12 cellular contexts compared by ENCODE assay signal in the genomic region with DNA sequence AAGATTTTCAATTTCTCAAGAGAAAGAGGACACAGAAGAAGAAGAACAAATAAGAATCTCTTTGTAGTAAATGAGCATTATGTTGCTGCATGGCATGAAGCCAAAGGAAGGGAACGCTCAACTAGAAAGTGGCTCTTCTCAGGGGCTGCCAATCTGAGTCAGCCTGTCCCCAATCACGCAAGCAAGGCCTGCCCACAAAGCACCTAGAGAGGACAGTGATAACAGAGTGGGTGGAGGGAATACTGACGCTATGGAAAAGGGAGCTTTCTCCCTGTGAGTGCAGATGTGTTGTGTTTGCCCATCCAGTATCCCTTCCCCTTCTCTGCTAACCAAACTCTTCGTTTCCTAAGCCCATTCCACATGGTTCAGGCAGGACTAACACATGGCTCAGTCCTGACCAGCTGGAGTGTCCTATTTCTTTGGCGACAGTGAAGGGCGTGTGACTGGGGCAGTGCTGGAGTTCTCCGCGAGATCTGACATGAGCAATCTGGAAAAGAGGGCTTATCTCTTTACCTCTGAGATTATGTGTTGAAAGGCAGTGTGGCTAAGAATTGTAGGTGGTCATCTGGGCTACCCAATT. TPM values are rescaled to one million over a fixed set of nuclear protein-coding genes. Genes with fewer than 3 reads are reported as not detected.
DNase-seq lines count a peak whose midpoint lies in the region; ATAC-seq and TF ChIP-seq lines count a peak whose summit lies in the region.
"Had no signal": no experiment of that assay in that cellular context is flagged by ENCODE, and none has a peak within 500 bp of the region (broad histone marks: within the 10 kb centered on the region; RNA-seq: fewer than 3 reads in every experiment).

No MANE protein-coding gene starts in this region.

- peak overlapping the region; percentile 25 for H3K27ac ChIP-seq in subcutaneous abdominal adipose tissue (ENCODE audit: low read depth, low read length)

- H3K4me1 Mint-ChIP-seq in activated naive CD4-positive, alpha-beta T cell treated with anti-CD3 and anti-CD28 coated beads for 36 hours (ENCODE audit: low read depth): peaks cover 3% of the 10 kb centered on the region
- no peaks in the 10 kb centered on the region for H3K4me1 Mint-ChIP-seq in activated naive CD4-positive, alpha-beta T cell treated with anti-CD3 and anti-CD28 coated beads, Interleukin-2, amount 10 ng/mL, durations not matched to agents 7 days and 5 days

- H3K9me3 ChIP-seq in subcutaneous abdominal adipose tissue (ENCODE audit: control insufficient read depth in 5 of 5, low read length in 5 of 5): no peaks in the 10 kb centered on the region
- H3K9me3 ChIP-seq: mucosa of descending colon had no signal

- CTCF ChIA-PET in activated naive CD4-positive, alpha-beta T cell treated with anti-CD3 and anti-CD28 coated beads for 36 hours (lab: Charles Lee): no interaction called here
- CTCF ChIA-PET in activated naive CD4-positive, alpha-beta T cell treated with anti-CD3 and anti-CD28 coated beads, Interleukin-2, amount 10 ng/mL, durations not matched to agents 7 days and 5 days (lab: Charles Lee): interaction anchor here (0.7 kb wide), 1 partner anchor 1777 kb away, joined by 3 read pairs; no protein-coding TSS in a partner anchor

- no peak overlapping the region for H3K4me3 Mint-ChIP-seq in activated naive CD4-positive, alpha-beta T cell treated with anti-CD3 and anti-CD28 coated beads for 36 hours
- H3K4me3 Mint-ChIP-seq in activated naive CD4-positive, alpha-beta T cell treated with anti-CD3 and anti-CD28 coated beads, Interleukin-2, amount 10 ng/mL, durations not matched to agents 7 days and 5 days: no peak overlapping the region

- H3K9ac ChIP-seq in subcutaneous abdominal adipose tissue (ENCODE audit: low read length in 5 of 5): no peak overlapping the region

- DNase-seq in activated naive CD4-positive, alpha-beta T cell treated with anti-CD3 and anti-CD28 coated beads for 36 hours: peak; percentile 17
- DNase-seq in activated naive CD4-positive, alpha-beta T cell treated with anti-CD3 and anti-CD28 coated beads, Interleukin-2, amount 10 ng/mL, durations not matched to agents 7 days and 5 days: no peak
- DNase-seq in NCI-H82 treated with DMSO at 0.1 percent for 48 hours (lab: John Stamatoyannopoulos, UW; ENCODE audit: unreplicated experiment) (peak; percentile 13), fibroblast of the aortic adventitia (ENCODE audit: low read depth) (peak; percentile 66), GM13976 (ENCODE audit: low spot score) (no peak), islet precursor cell (no peak)
- DNase-seq: KBM-7, mucosa of descending colon, NCI-H2081, trophoblast cell had no signal

- peaks cover 0 to 3% (median 0%) of the 10 kb centered on the region in 5 donors for H3K36me3 ChIP-seq in subcutaneous abdominal adipose tissue (ENCODE audit: control insufficient read depth in 5 of 5, insufficient read depth in 5 of 5, low read length in 5 of 5)

- intact Hi-C loops in activated naive CD4-positive, alpha-beta T cell treated with anti-CD3 and anti-CD28 coated beads for 36 hours (cut with micrococcal nuclease): no loop called here

- no peaks in the 10 kb centered on the region for H3K27me3 ChIP-seq in subcutaneous abdominal adipose tissue (ENCODE audit: control insufficient read depth in 5 of 5, insufficient read depth in 4 of 5, low read length in 5 of 5)

- H3K9me3 Mint-ChIP-seq in activated naive CD4-positive, alpha-beta T cell treated with anti-CD3 and anti-CD28 coated beads for 36 hours: no peaks in the 10 kb centered on the region
- no peaks in the 10 kb centered on the region for H3K9me3 Mint-ChIP-seq in activated naive CD4-positive, alpha-beta T cell treated with anti-CD3 and anti-CD28 coated beads, Interleukin-2, amount 10 ng/mL, durations not matched to agents 7 days and 5 days

- H3K27ac Mint-ChIP-seq in activated naive CD4-positive, alpha-beta T cell treated with anti-CD3 and anti-CD28 coated beads for 36 hours: no peak overlapping the region
- H3K27ac Mint-ChIP-seq in activated naive CD4-positive, alpha-beta T cell treated with anti-CD3 and anti-CD28 coated beads, Interleukin-2, amount 10 ng/mL, durations not matched to agents 7 days and 5 days: no peak overlapping the region

- H3K4me1 ChIP-seq in subcutaneous abdominal adipose tissue (ENCODE audit: control insufficient read depth in 5 of 5, insufficient read depth in 5 of 5, low read length in 5 of 5): peaks cover 0 to 29% (median 24%) of the 10 kb centered on the region in 5 donors

- peak overlapping the region; percentile 7 for H3K4me3 ChIP-seq in fibroblast of the aortic adventitia (ENCODE audit: low read depth, low read length)
- no peak overlapping the region for H3K4me3 ChIP-seq in subcutaneous abdominal adipose tissue (ENCODE audit: low read depth in 1 of 5, low read length in 5 of 5)
- H3K4me3 ChIP-seq: mucosa of descending colon had no signal

- no peaks in the 10 kb centered on the region for H3K36me3 Mint-ChIP-seq in activated naive CD4-positive, alpha-beta T cell treated with anti-CD3 and anti-CD28 coated beads for 36 hours (ENCODE audit: low read depth)
- H3K36me3 Mint-ChIP-seq in activated naive CD4-positive, alpha-beta T cell treated with anti-CD3 and anti-CD28 coated beads, Interleukin-2, amount 10 ng/mL, durations not matched to agents 7 days and 5 days: peaks cover 2% of the 10 kb centered on the region

- in situ Hi-C loops in GM13976 (cut with MboI; ENCODE audit: low sequenced_read_pairs, unreplicated experiment): loop anchor here (25.0 kb wide), 1 partner anchor 269 kb away; no protein-coding TSS in a partner anchor

- ATAC-seq in HG03025 (IDR thresholded peaks at IDR 0.05; ENCODE audit: low FRiP score, unreplicated experiment): no peak
- ATAC-seq: mucosa of descending colon had no signal

- no peaks in the 10 kb centered on the region for H3K27me3 Mint-ChIP-seq in activated naive CD4-positive, alpha-beta T cell treated with anti-CD3 and anti-CD28 coated beads for 36 hours (ENCODE audit: low read depth)
- H3K27me3 Mint-ChIP-seq in activated naive CD4-positive, alpha-beta T cell treated with anti-CD3 and anti-CD28 coated beads, Interleukin-2, amount 10 ng/mL, durations not matched to agents 7 days and 5 days: peaks cover 3% of the 10 kb centered on the region

- TF ChIP-seq CTCF in fibroblast of the aortic adventitia (IDR thresholded peaks at IDR 0.05; ENCODE audit: insufficient read depth, low read length): no peak
- no peak for TF ChIP-seq CTCF in GM13976 (IDR thresholded peaks at IDR 0.05; ENCODE audit: borderline replicate concordance, control extremely low read depth, extremely low read depth, insufficient read depth, missing control alignments)

RNA-seq across cellular contexts. Expression of a gene that starts 14.2 kb away (rescaled TPM):
- total RNA-seq in activated naive CD4-positive, alpha-beta T cell treated with anti-CD3 and anti-CD28 coated beads for 36 hours: under 1 TPM; 0.35 to 0.41 TPM
- total RNA-seq in fibroblast of the aortic adventitia (ENCODE audit: low replicate concordance): 984 and 4,431 TPM in 2 replicates

Comparison
In these comparisons a context has a peak if more than half of its experiments do, and no peak if none do; other contexts are left out.
1. DNase-seq: peak in activated naive CD4-positive, alpha-beta T cell treated with anti-CD3 and anti-CD28 coated beads for 36 hours (single experiment), NCI-H82 treated with DMSO at 0.1 percent for 48 hours (single experiment) and fibroblast of the aortic adventitia (single experiment); none in activated naive CD4-positive, alpha-beta T cell treated with anti-CD3 and anti-CD28 coated beads, Interleukin-2, amount 10 ng/mL, durations not matched to agents 7 days and 5 days (single experiment), GM13976 (single experiment) and islet precursor cell (single experiment).
2. RNA of a gene that starts 14.2 kb away (total RNA-seq): 984 to 4,431 TPM in fibroblast of the aortic adventitia; 0.35 to 0.41 TPM in activated naive CD4-positive, alpha-beta T cell treated with anti-CD3 and anti-CD28 coated beads for 36 hours; every median in the first group is over 100 times any median in the second.